In genomic region chr13:97411894-97412460, GRCh38 we compare ENCODE assay signal across 22 cellular contexts. TPM values are rescaled to one million over a fixed set of nuclear protein-coding genes. Genes with fewer than 3 reads are reported as not detected.
A peak's percentile ranks its signal among the peaks of the same experiment; 100 is the strongest.
DNase-seq lines count a peak whose midpoint lies in the region; FAIRE-seq and TF ChIP-seq lines count a peak whose summit lies in the region.
"Had no signal": no experiment of that assay in that cellular context is flagged by ENCODE, and none has a peak within 500 bp of the region (broad histone marks: within the 10 kb centered on the region; RNA-seq: fewer than 3 reads in every experiment).

No MANE protein-coding gene starts in this region.

- H3K27me3 ChIP-seq in astrocyte (ENCODE audit: insufficient read depth, low read length) (no peaks in the 10 kb centered on the region), esophagus muscularis mucosa (no peaks in the 10 kb centered on the region)

- H3K9ac ChIP-seq in astrocyte (ENCODE audit: low read length), result no peak overlapping the region

- TF ChIP-seq POLR2A in esophagus muscularis mucosa (IDR thresholded peaks at IDR 0.05; ENCODE audit: low read depth), result no peak

- no peak overlapping the region for H3K27ac Mint-ChIP-seq in astrocyte (ENCODE audit: unreplicated experiment)
- H3K27ac Mint-ChIP-seq: CD4-positive, alpha-beta T cell; GM23338; HFFc6 had no signal

- H3K9me3 ChIP-seq in astrocyte (ENCODE audit: insufficient read depth, low read depth, low read length) (no peaks in the 10 kb centered on the region), esophagus muscularis mucosa (no peaks in the 10 kb centered on the region)
- H3K9me3 ChIP-seq: Caco-2 had no signal

- no peak overlapping the region for H2AFZ ChIP-seq in astrocyte (ENCODE audit: low read depth, low read length)
- H2AFZ ChIP-seq: GM23338 had no signal

- WGBS in esophagus muscularis mucosa, result 82% methylated on average over 8 of the region's 8 CpGs

- peak; percentile 26 for FAIRE-seq in astrocyte (lab: Jason Lieb, UNC)
- FAIRE-seq: D721Med, G401.6, GM12878, HTR-8/SVneo had no signal

- H4K20me1 ChIP-seq in astrocyte (ENCODE audit: insufficient read depth, low read length), result no peaks in the 10 kb centered on the region

- H3K27ac ChIP-seq in astrocyte (ENCODE audit: low read depth, low read length) (no peak overlapping the region), esophagus muscularis mucosa (replicated peaks in 1 of 4) (no peak overlapping the region)
- H3K27ac ChIP-seq: C4-2B had no signal

- TF ChIP-seq CTCF in astrocyte (IDR thresholded peaks at IDR 0.05; ENCODE audit: insufficient read depth, low read depth, low read length) (no peak), fibroblast of villous mesenchyme (IDR thresholded peaks at IDR 0.05; ENCODE audit: insufficient read depth, low read depth, low read length) (no peak), esophagus muscularis mucosa (IDR thresholded peaks at IDR 0.05) (no peak)

- no peaks in the 10 kb centered on the region for H3K27me3 Mint-ChIP-seq in astrocyte (ENCODE audit: low read depth, unreplicated experiment)

- H3K36me3 Mint-ChIP-seq in astrocyte (ENCODE audit: low read depth, unreplicated experiment), result no peaks in the 10 kb centered on the region

- H3K4me3 ChIP-seq in astrocyte (ENCODE audit: insufficient read depth, low read depth, low read length) (no peak overlapping the region), fibroblast of villous mesenchyme (ENCODE audit: low read depth, low read length) (no peak overlapping the region), esophagus muscularis mucosa (no peak overlapping the region)
- H3K4me3 ChIP-seq: GM12878, GM23338 had no signal

- no peaks in the 10 kb centered on the region for H3K4me1 Mint-ChIP-seq in astrocyte (ENCODE audit: low read depth, unreplicated experiment)

- TF ChIP-seq EP300 in esophagus muscularis mucosa (IDR thresholded peaks at IDR 0.05), result no peak

- H3K4me1 ChIP-seq in astrocyte (ENCODE audit: insufficient read depth, low read length), result no peaks in the 10 kb centered on the region
- H3K4me1 ChIP-seq in esophagus muscularis mucosa, result peaks cover 0 to 13% (median 2%) of the 10 kb centered on the region in 4 donors
- H3K4me1 ChIP-seq: Caco-2 had no signal

- DNase-seq in AG08395 (ENCODE audit: low spot score) (peak; percentile 72), GM04503 (ENCODE audit: low read depth) (peak; percentile 81), astrocyte (ENCODE audit: low read depth) (no peak), fibroblast of villous mesenchyme (ENCODE audit: low read depth) (peak; percentile 37), esophagus muscularis mucosa (ENCODE audit: extremely low spot score) (no peak), NK-92 (lab: John Stamatoyannopoulos, UW; ENCODE audit: unreplicated experiment) (no peak), NCI-H2171 (lab: John Stamatoyannopoulos, UW) (no peak), dermis blood vessel endothelial cell (no peak)
- DNase-seq: 8988T; AML-193; Caco-2; CD4-positive, alpha-beta T cell; H7; HFFc6; IMR-90; KBM-7 had no signal

- no peak overlapping the region for H3K4me2 ChIP-seq in astrocyte (ENCODE audit: low read length)
- H3K4me2 ChIP-seq: GM23338 had no signal

- intact Hi-C loops in esophagus muscularis mucosa (cut with DNase I), result no loop called here

- no peaks in the 10 kb centered on the region for H3K79me2 ChIP-seq in astrocyte (ENCODE audit: insufficient read depth, low read length)

- H3K36me3 ChIP-seq in astrocyte (ENCODE audit: insufficient read depth, low read length) (no peaks in the 10 kb centered on the region), esophagus muscularis mucosa (no peaks in the 10 kb centered on the region)

- no peak overlapping the region for H3K4me3 Mint-ChIP-seq in astrocyte (ENCODE audit: unreplicated experiment)
- H3K4me3 Mint-ChIP-seq: CD4-positive, alpha-beta T cell; GM23338; HFFc6 had no signal

- no peaks in the 10 kb centered on the region for H3K9me3 Mint-ChIP-seq in astrocyte (ENCODE audit: unreplicated experiment)
- H3K9me3 Mint-ChIP-seq: CD4-positive, alpha-beta T cell; GM23338; HFFc6 had no signal

RNA-seq across cellular contexts. Expression of gene RAP2A, which starts 22.0 kb away (rescaled TPM):
- total RNA-seq in astrocyte (46.6 and 53.0 TPM in 2 replicates), fibroblast of villous mesenchyme (29.0 and 32.8 TPM in 2 replicates), esophagus muscularis mucosa (10 to 100 TPM; 24.1 to 27.8 (median 26.0) TPM), dermis blood vessel endothelial cell (61.1 and 63.6 TPM in 2 replicates)

Comparison
In these comparisons a context has a peak if more than half of its experiments do, and no peak if none do; other contexts are left out.
1. DNase-seq: peak in AG08395 (single experiment), GM04503 (single experiment) and fibroblast of villous mesenchyme (single experiment); none in astrocyte (single experiment), esophagus muscularis mucosa (single experiment), NK-92 (single experiment), NCI-H2171 (single experiment) and dermis blood vessel endothelial cell (single experiment).